ENCODE assay signal across 6 cellular contexts in genomic region chr3:25552251-25552650, GRCh38.
"Had no signal": no experiment of that assay in that cellular context is flagged by ENCODE, and none has a peak within 500 bp of the region (broad histone marks: within the 10 kb centered on the region; RNA-seq: fewer than 3 reads in every experiment).

No MANE protein-coding gene starts in this region.

- H3K9me3 ChIP-seq: HAP-1 had no signal

- H3K4me3 ChIP-seq: GM23248, HAP-1 had no signal

- H3K36me3 ChIP-seq: HAP-1 had no signal

- H3K4me1 ChIP-seq: HAP-1 had no signal

- H3K27ac ChIP-seq: GM23248, HL-60 had no signal

- DNase-seq: GM23248, GOT3, H7, HFFc6 had no signal
